ENCODE assay signal across 31 cellular contexts in genomic region chr21:35945089-35945671, GRCh38.
"Had no signal": no experiment of that assay in that cellular context is flagged by ENCODE, and none has a peak within 500 bp of the region (broad histone marks: within the 10 kb centered on the region; RNA-seq: fewer than 3 reads in every experiment).

No MANE protein-coding gene starts in this region.

- H3K4me3 Mint-ChIP-seq: activated CD4-positive, alpha-beta T cell treated with anti-CD3 and anti-CD28 coated beads for 36 hours; activated CD4-positive, alpha-beta T cell treated with anti-CD3 and anti-CD28 coated beads, Interleukin-2, amount 10 ng/mL, durations not matched to agents 7 days and 5 days; activated CD8-positive, alpha-beta T cell treated with anti-CD3 and anti-CD28 coated beads, Interleukin-2, amount 10 ng/mL, durations not matched to agents 7 days and 5 days; activated naive CD4-positive, alpha-beta T cell treated with anti-CD3 and anti-CD28 coated beads, Interleukin-2, amount 50 U/mL, for 24 hours; activated naive CD8-positive, alpha-beta T cell treated with anti-CD3 and anti-CD28 coated beads, Interleukin-2, amount 10 ng/mL, durations not matched to agents 7 days and 5 days; activated T-cell treated with anti-CD3 and anti-CD28 coated beads, Interleukin-2, amount 50 U/mL, for 24 hours; WTC11 had no signal

- H3K9me3 ChIP-seq: ascending aorta, breast epithelium had no signal

- H3K36me3 ChIP-seq: ascending aorta, breast epithelium had no signal

- H3K4me1 Mint-ChIP-seq: activated CD4-positive, alpha-beta T cell treated with anti-CD3 and anti-CD28 coated beads for 36 hours; activated CD4-positive, alpha-beta T cell treated with anti-CD3 and anti-CD28 coated beads, Interleukin-2, amount 10 ng/mL, durations not matched to agents 7 days and 5 days; activated naive CD4-positive, alpha-beta T cell treated with anti-CD3 and anti-CD28 coated beads, Interleukin-2, amount 50 U/mL, for 24 hours; activated naive CD8-positive, alpha-beta T cell treated with anti-CD3 and anti-CD28 coated beads, Interleukin-2, amount 10 ng/mL, durations not matched to agents 7 days and 5 days had no signal

- H3K4me3 ChIP-seq: ascending aorta, breast epithelium had no signal

- H3K27ac Mint-ChIP-seq: activated CD4-positive, alpha-beta T cell treated with anti-CD3 and anti-CD28 coated beads for 36 hours; activated CD4-positive, alpha-beta T cell treated with anti-CD3 and anti-CD28 coated beads, Interleukin-2, amount 10 ng/mL, durations not matched to agents 7 days and 5 days; activated CD8-positive, alpha-beta T cell treated with anti-CD3 and anti-CD28 coated beads, Interleukin-2, amount 10 ng/mL, durations not matched to agents 7 days and 5 days; activated naive CD4-positive, alpha-beta T cell treated with anti-CD3 and anti-CD28 coated beads, Interleukin-2, amount 50 U/mL, for 24 hours; activated naive CD8-positive, alpha-beta T cell treated with anti-CD3 and anti-CD28 coated beads, Interleukin-2, amount 10 ng/mL, durations not matched to agents 7 days and 5 days; activated T-cell treated with anti-CD3 and anti-CD28 coated beads, Interleukin-2, amount 50 U/mL, for 24 hours; activated T-helper 2 cell treated with anti-CD3 and anti-CD28 coated beads, Interferon-gamma antibody, Interleukin-2, Interleukin-4, amounts not matched to agents 10 μg/mL and 5 μg/mL and 100 μg/mL, durations not matched to agents 14 hours and 24 hours and 36 hours; WTC11 had no signal

- H3K9me3 Mint-ChIP-seq: activated CD4-positive, alpha-beta T cell treated with anti-CD3 and anti-CD28 coated beads, Interleukin-2, amount 10 ng/mL, durations not matched to agents 7 days and 5 days; activated naive CD4-positive, alpha-beta T cell treated with anti-CD3 and anti-CD28 coated beads, Interleukin-2, amount 50 U/mL, for 24 hours; activated naive CD8-positive, alpha-beta T cell treated with anti-CD3 and anti-CD28 coated beads, Interleukin-2, amount 10 ng/mL, durations not matched to agents 7 days and 5 days; activated T-cell treated with anti-CD3 and anti-CD28 coated beads, Interleukin-2, amount 50 U/mL, for 24 hours; activated T-helper 2 cell treated with anti-CD3 and anti-CD28 coated beads, Interferon-gamma antibody, Interleukin-2, Interleukin-4, amounts not matched to agents 10 μg/mL and 5 μg/mL and 100 μg/mL, durations not matched to agents 14 hours and 24 hours and 36 hours; WTC11 had no signal

- H3K27me3 ChIP-seq: ascending aorta, breast epithelium had no signal

- ATAC-seq: activated CD4-positive, alpha-beta T cell treated with anti-CD3 and anti-CD28 coated beads for 36 hours; activated CD4-positive, CD25-positive, alpha-beta regulatory T cell treated with anti-CD3 and anti-CD28 coated beads, Interleukin-2, amount 50 U/mL, for 24 hours; activated CD8-positive, alpha-beta T cell treated with anti-CD3 and anti-CD28 coated beads, Interleukin-2, amount 10 ng/mL, durations not matched to agents 7 days and 5 days; WTC11 had no signal

- H3K27ac ChIP-seq: ascending aorta, breast epithelium had no signal

- DNase-seq: activated CD4-positive, alpha-beta T cell treated with anti-CD3 and anti-CD28 coated beads for 36 hours; activated CD4-positive, alpha-beta T cell treated with anti-CD3 and anti-CD28 coated beads, Interleukin-2, amount 10 ng/mL, durations not matched to agents 7 days and 5 days; activated CD4-positive, alpha-beta T cell treated with anti-CD3 and anti-CD28 coated beads, Interleukin-2, amount 50 U/mL, for 48 hours; activated CD8-positive, alpha-beta T cell treated with anti-CD3 and anti-CD28 coated beads, Interleukin-2, amount 10 ng/mL, durations not matched to agents 7 days and 5 days; activated gamma-delta T cell; activated naive CD4-positive, alpha-beta T cell treated with Interleukin-2 at 50 U/mL for 16 hours; activated naive CD8-positive, alpha-beta T cell treated with anti-CD3 and anti-CD28 coated beads, Interleukin-2, amount 10 ng/mL, durations not matched to agents 7 days and 5 days; activated T-cell treated with anti-CD3 and anti-CD28 coated beads, Interleukin-2, amount 50 U/mL, for 24 hours; amygdala; caudate nucleus; Karpas-422; NCI-H1105; NCI-H1417 treated with DMSO at 0.1 percent for 48 hours; NCI-H187 treated with DMSO at 0.1 percent for 48 hours; NCI-H2081; NCI-H226; NCI-H446 treated with DMSO at 0.1 percent for 48 hours; NCI-H524; NCI-H69; NCI-H82; Right ventricle myocardium superior; SW 1271; T-helper 1 cell; T-helper 2 cell; T-helper 9 cell had no signal

- H3K36me3 Mint-ChIP-seq: activated naive CD4-positive, alpha-beta T cell treated with anti-CD3 and anti-CD28 coated beads, Interleukin-2, amount 50 U/mL, for 24 hours; activated naive CD8-positive, alpha-beta T cell treated with anti-CD3 and anti-CD28 coated beads, Interleukin-2, amount 10 ng/mL, durations not matched to agents 7 days and 5 days; WTC11 had no signal

- H3K4me1 ChIP-seq: ascending aorta, breast epithelium had no signal
